21 cellular contexts compared by ENCODE assay signal in genomic region chr5:3511774-3512173, GRCh38.
A peak's percentile ranks its signal among the peaks of the same experiment; 100 is the strongest.
DNase-seq lines count a peak whose midpoint lies in the region; ATAC-seq and TF ChIP-seq lines count a peak whose summit lies in the region.
"Had no signal": no experiment of that assay in that cellular context is flagged by ENCODE, and none has a peak within 500 bp of the region (broad histone marks: within the 10 kb centered on the region; RNA-seq: fewer than 3 reads in every experiment).

No MANE protein-coding gene starts in this region.

- TF ChIP-seq POLR2A in lower leg skin (IDR thresholded peaks at IDR 0.05), result no peak

- intact Hi-C loops in left lung (cut with DNase I) (no loop called here), left colon (cut with DNase I, micrococcal nuclease) (no loop called here), lower leg skin (cut with DNase I; ENCODE audit: low total_unique reads) (loop anchor here (1.0 kb wide), 1 partner anchor 35 kb away; no protein-coding TSS in a partner anchor)

- H3K4me3 ChIP-seq in MG63 (no peak overlapping the region), left lung (no peak overlapping the region), lower leg skin (ENCODE audit: low read depth, poor library complexity, severe bottlenecking) (no peak overlapping the region)
- H3K4me3 ChIP-seq: A549; BLaER1 treated with 17β-estradiol and CSF1 and Interleukin-3, amounts not matched to agents 10 nM and 100 nM had no signal

- H3K4me1 ChIP-seq in left lung, result no peaks in the 10 kb centered on the region
- H3K4me1 ChIP-seq: A549; BLaER1 treated with 17β-estradiol and CSF1 and Interleukin-3, amounts not matched to agents 10 nM and 100 nM had no signal

- no peak for TF ChIP-seq CTCF in left lung (IDR thresholded peaks at IDR 0.05)
- TF ChIP-seq CTCF in lower leg skin (IDR thresholded peaks at IDR 0.05), result no peak

- H3K9me3 ChIP-seq in MG63 (no peaks in the 10 kb centered on the region), left lung (peaks cover 0 to 9% of the 10 kb centered on the region in 2 donors)
- H3K9me3 ChIP-seq: A549 had no signal

- ATAC-seq in left lung, result peak; percentile 36
- ATAC-seq in HG02588 (IDR thresholded peaks at IDR 0.05; ENCODE audit: unreplicated experiment), result no peak
- ATAC-seq in left colon, result no peak
- ATAC-seq: A549 had no signal

- no peaks in the 10 kb centered on the region for H3K36me3 ChIP-seq in MG63
- H3K36me3 ChIP-seq in left lung, result no peaks in the 10 kb centered on the region
- H3K36me3 ChIP-seq: BLaER1 treated with 17β-estradiol and CSF1 and Interleukin-3, amounts not matched to agents 10 nM and 100 nM had no signal

- DNase-seq in MG63 (peak; percentile 21), NCI-H748 (lab: John Stamatoyannopoulos, UW; ENCODE audit: unreplicated experiment) (peak; percentile 78), left lung (no peak), left colon (no peak), lower leg skin (ENCODE audit: low spot score in 2 of 2) (no peak), NCI-H1417 treated with DMSO at 0.1 percent for 48 hours (lab: John Stamatoyannopoulos, UW) (no peak)
- DNase-seq: AML-193; CD4-positive, alpha-beta memory T cell; COR-L47; DMS53; H7; HFFc6; NCI-H146; NCI-H2029 treated with DMSO at 0.1 percent for 48 hours; RPMI8226; SHP77; T-helper 1 cell had no signal

- H3K27me3 ChIP-seq in MG63, result no peaks in the 10 kb centered on the region
- no peaks in the 10 kb centered on the region for H3K27me3 ChIP-seq in left lung
- H3K27me3 ChIP-seq: BLaER1 treated with 17β-estradiol and CSF1 and Interleukin-3, amounts not matched to agents 10 nM and 100 nM had no signal

- H3K27ac ChIP-seq in left lung, result no peak overlapping the region
- H3K27ac ChIP-seq: A549; BLaER1 treated with 17β-estradiol and CSF1 and Interleukin-3, amounts not matched to agents 10 nM and 100 nM; HL-60 had no signal

- 61 to 65% methylated on average over 9 of the region's 9 CpGs for whole genome bisulfite sequencing in lower leg skin, 2 donors

Comparison
In these comparisons a context has a peak if more than half of its experiments do, and no peak if none do; other contexts are left out.
1. DNase-seq: peak in MG63 (single experiment) and NCI-H748 (single experiment); none in left lung (0 of 2), left colon (0 of 2), lower leg skin (0 of 2) and NCI-H1417 treated with DMSO at 0.1 percent for 48 hours (single experiment).